ENCODE assay signal across 12 cellular contexts in genomic region chr3:194575484-194576210, GRCh38. TPM values are rescaled to one million over a fixed set of nuclear protein-coding genes. Genes with fewer than 3 reads are reported as not detected.
DNase-seq lines count a peak whose midpoint lies in the region; ATAC-seq, FAIRE-seq and TF ChIP-seq lines count a peak whose summit lies in the region.
"Had no signal": no experiment of that assay in that cellular context is flagged by ENCODE, and none has a peak within 500 bp of the region (broad histone marks: within the 10 kb centered on the region; RNA-seq: fewer than 3 reads in every experiment).

No MANE protein-coding gene starts in this region.

- H3F3A ChIP-seq in GM23248 (ENCODE audit: insufficient read depth) = peaks cover 68% of the 10 kb centered on the region

- H3K9me3 ChIP-seq in GM23248 (ENCODE audit: low read depth) = no peaks in the 10 kb centered on the region
- no peaks in the 10 kb centered on the region for H3K9me3 ChIP-seq in SJCRH30 (replicated peaks)
- no peaks in the 10 kb centered on the region for H3K9me3 ChIP-seq in psoas muscle
- no peaks in the 10 kb centered on the region for H3K9me3 ChIP-seq in effector memory CD4-positive, alpha-beta T cell (ENCODE audit: control insufficient read depth, low read length)
- H3K9me3 ChIP-seq: testis had no signal

- 0 out of 2 replicates have a peak overlapping the region, but pooled peaks have one; percentile 38 for H2AFZ ChIP-seq in GM23248

- H3K27me3 ChIP-seq in GM23248 (replicated peaks; ENCODE audit: insufficient read depth) (no peaks in the 10 kb centered on the region), SJCRH30 (no peaks in the 10 kb centered on the region), psoas muscle (ENCODE audit: insufficient read depth in 3 of 3, low read length in 2 of 3) (peaks cover 0 to 7% (median 0%) of the 10 kb centered on the region in 3 donors)
- peaks cover 7% of the 10 kb centered on the region for H3K27me3 ChIP-seq in effector memory CD4-positive, alpha-beta T cell (replicated peaks; ENCODE audit: control insufficient read depth, insufficient read depth, low read length, poor library complexity, severe bottlenecking)
- H3K27me3 ChIP-seq: testis had no signal

- FAIRE-seq in HTR-8/SVneo (lab: Jason Lieb, UNC) = no peak
- FAIRE-seq: islet of Langerhans had no signal

- H3K4me3 ChIP-seq in GM23248 (peak overlapping the region; percentile 47), SJCRH30 (peak overlapping the region; percentile 34), fibroblast of pulmonary artery (replicated peaks; ENCODE audit: low read depth, low read length) (no peak overlapping the region), psoas muscle (no peak overlapping the region)
- no peak overlapping the region for H3K4me3 ChIP-seq in effector memory CD4-positive, alpha-beta T cell (ENCODE audit: insufficient read depth, low read depth, low read length, poor library complexity, severe bottlenecking)
- H3K4me3 ChIP-seq: testis had no signal

- 26 to 31% methylated on average over 9 of the region's 9 CpGs for WGBS in GM23248 (ENCODE audit: low coverage in 1 of 2, low lambda C conversion rate in 2 of 2, missing lambda C conversion rate in 2 of 2), 2 experiments
- WGBS in psoas muscle, 3 donors = 73 to 83% (median 73%) methylated on average over 9 of the region's 9 CpGs

- intact Hi-C loops in psoas muscle (cut with DNase I) = no loop called here

- peak; percentile 31 to 43 (median 41) for ATAC-seq in psoas muscle
- ATAC-seq in HG03571 (IDR thresholded peaks at IDR 0.05; ENCODE audit: unreplicated experiment) = no peak
- ATAC-seq: activated CD4-positive, alpha-beta T cell treated with anti-CD3 and anti-CD28 coated beads for 36 hours had no signal

- no peaks in the 10 kb centered on the region for H4K20me1 ChIP-seq in GM23248 (ENCODE audit: insufficient read depth)

- H3K4me2 ChIP-seq in GM23248 (ENCODE audit: unreplicated experiment) = peak overlapping the region; percentile 76

- no peaks in the 10 kb centered on the region for H3K36me3 ChIP-seq in GM23248 (ENCODE audit: low read depth)
- no peaks in the 10 kb centered on the region for H3K36me3 ChIP-seq in SJCRH30
- H3K36me3 ChIP-seq in psoas muscle (ENCODE audit: insufficient read depth in 1 of 2, low read depth in 1 of 2) = no peaks in the 10 kb centered on the region
- H3K36me3 ChIP-seq in effector memory CD4-positive, alpha-beta T cell (ENCODE audit: control insufficient read depth, insufficient read depth, low read length) = no peaks in the 10 kb centered on the region

- in situ Hi-C loops in GM23248 (cut with MboI) = no loop called here

- H3K27ac ChIP-seq in GM23248 (peak overlapping the region; percentile 98), SJCRH30 (peak overlapping the region; percentile 54), psoas muscle (no peak overlapping the region)
- H3K27ac ChIP-seq in effector memory CD4-positive, alpha-beta T cell (ENCODE audit: insufficient read depth, low read length, poor library complexity, severe bottlenecking) = no peak overlapping the region
- H3K27ac ChIP-seq: testis had no signal

- TF ChIP-seq CTCF in fibroblast of pulmonary artery (IDR thresholded peaks at IDR 0.05; ENCODE audit: low read length, missing control alignments) (peak; percentile 31), psoas muscle (IDR thresholded peaks at IDR 0.05) (no peak)

- peak overlapping the region; percentile 79 for H3K9ac ChIP-seq in GM23248

- H3K9me2 ChIP-seq in GM23248 (ENCODE audit: insufficient read depth) = no peaks in the 10 kb centered on the region

- H3K79me2 ChIP-seq in GM23248 (ENCODE audit: insufficient read depth) = no peaks in the 10 kb centered on the region

- DNase-seq in GM23248 (peak; percentile 87), SJCRH30 (peak in 1 of 2 experiments; percentile 27), fibroblast of pulmonary artery (ENCODE audit: low read depth) (peak; percentile 99), psoas muscle (peak; percentile 49 to 54), SW480 (ENCODE audit: low spot score) (no peak), HTR-8/SVneo (ENCODE audit: insufficient read length, low spot score) (no peak)
- DNase-seq in effector memory CD4-positive, alpha-beta T cell = no peak
- DNase-seq: activated CD4-positive, alpha-beta T cell treated with anti-CD3 and anti-CD28 coated beads for 36 hours; NCI-H524 treated with DMSO at 0.1 percent for 48 hours; testis had no signal

- H3K4me1 ChIP-seq in GM23248 (ENCODE audit: insufficient read depth) = peaks cover 63% of the 10 kb centered on the region
- peaks cover 46% of the 10 kb centered on the region for H3K4me1 ChIP-seq in SJCRH30
- H3K4me1 ChIP-seq in psoas muscle = peaks cover 19% of the 10 kb centered on the region
- no peaks in the 10 kb centered on the region for H3K4me1 ChIP-seq in effector memory CD4-positive, alpha-beta T cell (ENCODE audit: control insufficient read depth, insufficient read depth, low read length, poor library complexity, severe bottlenecking)

RNA-seq across cellular contexts. Expression of gene TMEM44, which starts 57.6 kb away (rescaled TPM):
- total RNA-seq in GM23248 (2014; rRNA removed; shearing (Covaris generic)) = 14.6 and 26.3 TPM in 2 replicates
- polyA plus RNA-seq in GM23248 (2016; fragmentation: Nextera tagmentation; extraction: Ambion mirVana) = 13.1 and 14.3 TPM in 2 replicates
- total RNA-seq in SJCRH30 (2014; rRNA removed; shearing (Covaris generic)) = 8.0 and 9.4 TPM in 2 replicates
- 1 to 10 TPM; 2.0 to 4.4 (median 2.9) TPM for total RNA-seq in psoas muscle
- 1 to 10 TPM; 2.1 to 4.1 (median 3.5) TPM for polyA plus RNA-seq in psoas muscle

Comparison
In these comparisons a context has a peak if more than half of its experiments do, and no peak if none do; other contexts are left out.
1. DNase-seq: peak in GM23248 (single experiment), fibroblast of pulmonary artery (single experiment) and psoas muscle (2 of 2); none in SW480 (single experiment), HTR-8/SVneo (single experiment) and effector memory CD4-positive, alpha-beta T cell (0 of 3).
2. H3K27ac ChIP-seq: peak in GM23248 (single experiment) and SJCRH30 (single experiment); none in psoas muscle (single experiment) and effector memory CD4-positive, alpha-beta T cell (single experiment).
3. H3K4me3 ChIP-seq: peak in GM23248 (single experiment) and SJCRH30 (single experiment); none in fibroblast of pulmonary artery (single experiment), psoas muscle (single experiment) and effector memory CD4-positive, alpha-beta T cell (single experiment).